ENCODE assay signal across 8 cellular contexts in genomic region chr1:155255243-155256100, GRCh38. TPM values are rescaled to one million over a fixed set of nuclear protein-coding genes. Genes with fewer than 3 reads are reported as not detected.
DNase-seq lines count a peak whose midpoint lies in the region; ATAC-seq and TF ChIP-seq lines count a peak whose summit lies in the region.

Gene ENTREP3, minus strand, starts transcription at chr1:155255483. Its CDS starts 606 bp downstream, at chr1:155254877.

- peak within 1 kb of the TSS; percentile 16 to 87 for H3K27ac Mint-ChIP-seq in natural killer cell

- H3K36me3 Mint-ChIP-seq in natural killer cell = peaks cover 9% of the 10 kb centered on the region

- no peaks in the 10 kb centered on the region for H3K27me3 Mint-ChIP-seq in natural killer cell (ENCODE audit: low read depth in 2 of 2)

- no peaks in the 10 kb centered on the region for H3K9me3 Mint-ChIP-seq in natural killer cell

- H3K4me1 ChIP-seq in stomach = peaks cover 29 to 48% (median 42%) of the 10 kb centered on the region in 4 donors

- peak within 1 kb of the TSS; percentile 90 for H3K4me3 Mint-ChIP-seq in natural killer cell

- DNase-seq in AML-193 (lab: John Stamatoyannopoulos, UW) (peak; percentile 42 to 47), GM19240 (ENCODE audit: insufficient read length, low spot score) (peak; percentile 84), LHCN-M2 (ENCODE audit: low read depth) (peak; percentile 77), fibroblast of pulmonary artery (ENCODE audit: low read depth) (peak; percentile 80), natural killer cell (peak; percentile 50), stomach (peak; percentile 86)
- DNase-seq in activated effector memory CD4-positive, alpha-beta T cell treated with anti-CD3 and anti-CD28 coated beads, Interleukin-2, amount 50 U/mL, for 16 hours = peak; percentile 90

- TF ChIP-seq EP300 in stomach (IDR thresholded peaks at IDR 0.05) = no peak

- TF ChIP-seq POLR2A in Raji (IDR thresholded peaks at IDR 0.05; ENCODE audit: insufficient read depth, low read depth, low read length) (peak; percentile 83), stomach (IDR thresholded peaks at IDR 0.05) (no peak)

- ATAC-seq in natural killer cell = peak; percentile 59 to 66 (median 61)

- H3K4me1 Mint-ChIP-seq in natural killer cell = peaks cover 35 to 37% of the 10 kb centered on the region in 2 donors

- H3K27ac ChIP-seq in stomach = peak within 1 kb of the TSS; percentile 93 to 98 (median 96)

- H3K36me3 ChIP-seq in stomach = peaks cover 18 to 45% (median 38%) of the 10 kb centered on the region in 4 donors

- no peaks in the 10 kb centered on the region for H3K9me3 ChIP-seq in stomach

- intact Hi-C loops in natural killer cell (cut with micrococcal nuclease) (loop anchor here (10.0 kb wide), 1 partner anchor 249 kb away; no protein-coding TSS in a partner anchor), stomach (cut with DNase I; ENCODE audit: low total_unique reads) (loop anchor here (10.0 kb wide), 1 partner anchor 339 kb away; no protein-coding TSS in a partner anchor)

- H3K4me3 ChIP-seq in fibroblast of pulmonary artery (replicated peaks; ENCODE audit: low read depth, low read length) (peak within 1 kb of the TSS; percentile 78), stomach (peak within 1 kb of the TSS; percentile 80 to 94 (median 90))

- TF ChIP-seq CTCF in fibroblast of pulmonary artery (IDR thresholded peaks at IDR 0.05; ENCODE audit: low read length, missing control alignments) (no peak), natural killer cell (IDR thresholded peaks at IDR 0.05) (no peak), stomach (IDR thresholded peaks at IDR 0.05) (no peak)

- WGBS in stomach, 5 donors = 1 to 5% (median 2%) methylated on average over 47 to 57 of the region's 57 CpGs

- no peaks in the 10 kb centered on the region for H3K27me3 ChIP-seq in stomach

RNA-seq across cellular contexts. Expression of gene ENTREP3, which starts in this region (rescaled TPM):
- total RNA-seq in LHCN-M2 (2014; rRNA removed) (7.8 and 15.6 TPM in 2 replicates), natural killer cell (1 to 10 TPM; 6.9 to 10.0 (median 8.9) TPM), stomach (10 to 100 TPM in 4 of 5 donors, 1 to 10 TPM in 1; 2.8 to 77.9 (median 19.6) TPM)
- 29.3 TPM for polyA plus RNA-seq in LHCN-M2 (2012)
- polyA plus RNA-seq in stomach = 10 to 100 TPM in 2 of 3 donors, 1 to 10 TPM in 1; 9.7 to 20.5 (median 11.6) TPM

Comparison
In these comparisons a context has a peak if more than half of its experiments do, and no peak if none do; other contexts are left out.
1. Peak in every context shown above with its lines: DNase-seq, ATAC-seq, H3K4me3 ChIP-seq and H3K27ac ChIP-seq.